ENCODE assay signal across 1 cellular context in genomic region chr12:50017047-50017446, GRCh38.
TF ChIP-seq lines count a peak whose summit lies in the region.

No MANE protein-coding gene starts in this region.

TF ChIP-seq in WTC11, 78 proteins besides CTCF, POLR2A, EP300 and RAD21 (continued from another document):
- no peak for TF ChIP-seq ZNF423 (CRISPR knock-in tag; IDR thresholded peaks at IDR 0.05)
- no peak for TF ChIP-seq NFYB (CRISPR knock-in tag; conservative IDR thresholded peaks at IDR 0.05; ENCODE audit: low read depth)
- TF ChIP-seq JAZF1 (CRISPR knock-in tag; IDR thresholded peaks at IDR 0.05), result no peak
- no peak for TF ChIP-seq ZNF532 (CRISPR knock-in tag; IDR thresholded peaks at IDR 0.05; ENCODE audit: borderline replicate concordance)
- TF ChIP-seq EMX1 (CRISPR knock-in tag; IDR thresholded peaks at IDR 0.05), result no peak
